Comparison of ENCODE assay signal across 9 cellular contexts in the genomic region with DNA sequence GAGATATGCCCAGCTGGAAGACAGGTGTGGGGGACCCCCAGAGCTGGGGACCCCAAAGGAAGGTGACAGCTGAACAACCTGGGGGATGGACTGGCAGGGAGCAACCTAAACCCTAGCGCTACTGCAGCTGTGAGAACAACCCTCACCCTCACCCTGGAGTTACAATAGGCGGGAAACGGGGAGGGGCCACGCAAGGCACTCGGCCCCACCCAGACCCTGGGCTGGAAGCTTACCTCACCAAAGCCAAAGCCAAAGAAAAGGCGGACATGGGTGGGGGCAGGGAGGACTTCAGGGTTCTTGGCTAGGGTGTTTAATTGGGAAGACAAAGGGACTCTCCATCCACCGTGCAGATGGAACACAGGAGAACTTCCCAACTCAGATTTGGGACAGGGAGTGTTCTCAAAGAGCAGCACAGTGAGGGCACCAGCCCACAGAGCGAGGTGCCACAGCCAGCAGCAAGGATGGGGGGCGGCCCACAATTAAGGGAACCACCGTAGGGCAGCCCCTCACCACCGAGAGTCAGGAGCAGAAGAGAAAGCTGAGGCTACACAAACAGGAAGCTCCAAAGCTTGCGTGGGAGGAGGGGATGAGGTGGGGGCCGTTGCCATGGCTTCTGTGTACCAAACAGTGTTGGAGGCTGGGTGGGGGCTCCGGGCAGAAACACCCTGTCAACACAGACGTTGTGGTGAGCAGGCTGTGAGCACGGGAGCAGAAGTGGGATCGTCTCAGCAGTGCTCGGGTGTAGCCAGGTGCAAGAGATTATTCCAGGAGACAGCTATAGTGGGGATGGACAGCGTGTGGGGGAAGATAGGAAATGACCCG. TPM values are rescaled to one million over a fixed set of nuclear protein-coding genes. Genes with fewer than 3 reads are reported as not detected.
DNase-seq lines count a peak whose midpoint lies in the region; ATAC-seq and TF ChIP-seq lines count a peak whose summit lies in the region.
"Had no signal": no experiment of that assay in that cellular context is flagged by ENCODE, and none has a peak within 500 bp of the region (broad histone marks: within the 10 kb centered on the region; RNA-seq: fewer than 3 reads in every experiment).

No MANE protein-coding gene starts in this region.

- peak; percentile 53 for TF ChIP-seq EP300 in ovary (IDR thresholded peaks at IDR 0.05)

- H3K27me3 ChIP-seq in ovary, result no peaks in the 10 kb centered on the region
- no peaks in the 10 kb centered on the region for H3K27me3 ChIP-seq in thyroid gland

- H3K27ac ChIP-seq in C4-2B (peak overlapping the region; percentile 89; the same call in 1 of the 2 replicates), ovary (peak overlapping the region; percentile 80 to 94), thyroid gland (peak overlapping the region; percentile 93 to 98 (median 96))

- peak overlapping the region; percentile 94 for H3K4me3 Mint-ChIP-seq in activated T-helper 1 cell treated with anti-CD3 and anti-CD28 coated beads, Interleukin-12 subunit alpha, Interleukin-12 subunit beta, Interleukin-2, Interleukin-4 antibody, amounts not matched to agents 30 ng/mL and 10 ng/mL and 1 ng/mL, durations not matched to agents 14 hours and 24 hours and 36 hours

- peaks cover 1% of the 10 kb centered on the region for H3K27me3 Mint-ChIP-seq in activated T-helper 1 cell treated with anti-CD3 and anti-CD28 coated beads, Interleukin-12 subunit alpha, Interleukin-12 subunit beta, Interleukin-2, Interleukin-4 antibody, amounts not matched to agents 30 ng/mL and 10 ng/mL and 1 ng/mL, durations not matched to agents 14 hours and 24 hours and 36 hours (ENCODE audit: insufficient read depth)

- 6 to 15% (median 7%) methylated on average over 20 of the region's 20 CpGs for WGBS in ovary, 3 donors
- WGBS in thyroid gland, 2 donors, result 23 to 32% methylated on average over 16 to 20 of the region's 20 CpGs

- ATAC-seq in GM19397 (IDR thresholded peaks at IDR 0.05; ENCODE audit: unreplicated experiment), result peak; percentile 32
- peak; percentile 20 for ATAC-seq in HG03558 (IDR thresholded peaks at IDR 0.05; ENCODE audit: extremely low read depth, unreplicated experiment)

- H3K4me3 ChIP-seq in fibroblast of the aortic adventitia (ENCODE audit: low read depth, low read length), result peak overlapping the region; percentile 96
- H3K4me3 ChIP-seq in ovary, result peak overlapping the region; percentile 91
- peak overlapping the region in 1 of 3 donors; percentile 91 for H3K4me3 ChIP-seq in thyroid gland (replicated peaks in 1 of 3)

- peak overlapping the region; percentile 99 for H3K27ac Mint-ChIP-seq in activated T-helper 1 cell treated with anti-CD3 and anti-CD28 coated beads, Interleukin-12 subunit alpha, Interleukin-12 subunit beta, Interleukin-2, Interleukin-4 antibody, amounts not matched to agents 30 ng/mL and 10 ng/mL and 1 ng/mL, durations not matched to agents 14 hours and 24 hours and 36 hours

- H3K9me3 ChIP-seq in ovary (no peaks in the 10 kb centered on the region), thyroid gland (no peaks in the 10 kb centered on the region)

- H3K36me3 Mint-ChIP-seq in activated T-helper 1 cell treated with anti-CD3 and anti-CD28 coated beads, Interleukin-12 subunit alpha, Interleukin-12 subunit beta, Interleukin-2, Interleukin-4 antibody, amounts not matched to agents 30 ng/mL and 10 ng/mL and 1 ng/mL, durations not matched to agents 14 hours and 24 hours and 36 hours (ENCODE audit: low read depth), result peaks cover 38% of the 10 kb centered on the region

- H3K4me1 Mint-ChIP-seq in activated T-helper 1 cell treated with anti-CD3 and anti-CD28 coated beads, Interleukin-12 subunit alpha, Interleukin-12 subunit beta, Interleukin-2, Interleukin-4 antibody, amounts not matched to agents 30 ng/mL and 10 ng/mL and 1 ng/mL, durations not matched to agents 14 hours and 24 hours and 36 hours (ENCODE audit: low read depth), result peaks cover 58% of the 10 kb centered on the region

- no peaks in the 10 kb centered on the region for H3K9me3 Mint-ChIP-seq in activated T-helper 1 cell treated with anti-CD3 and anti-CD28 coated beads, Interleukin-12 subunit alpha, Interleukin-12 subunit beta, Interleukin-2, Interleukin-4 antibody, amounts not matched to agents 30 ng/mL and 10 ng/mL and 1 ng/mL, durations not matched to agents 14 hours and 24 hours and 36 hours

- TF ChIP-seq POLR2A in ovary (IDR thresholded peaks at IDR 0.05) (peak; percentile 90), thyroid gland (IDR thresholded peaks at IDR 0.05) (peak in 1 of 2 donors; percentile 23)

- intact Hi-C loops in activated T-helper 1 cell treated with anti-CD3 and anti-CD28 coated beads, Interleukin-12 subunit alpha, Interleukin-12 subunit beta, Interleukin-2, Interleukin-4 antibody, amounts not matched to agents 30 ng/mL and 10 ng/mL and 1 ng/mL, durations not matched to agents 14 hours and 24 hours and 36 hours (cut with micrococcal nuclease), result loop anchor here (1.0 to 10.0 kb wide), 4 partner anchors 97 to 1121 kb away; partner anchors contain the start of genes SLAMF8 and USF1
- intact Hi-C loops in ovary (cut with DNase I), result loop anchor here in 3 of 4 donors (5.0 to 10.0 kb wide), 3 partner anchors 61 to 1471 kb away; partner anchors contain the start of gene VSIG8 (in 1 of the 3)
- intact Hi-C loops in thyroid gland (cut with DNase I), result loop anchor here (10.0 kb wide), 1 partner anchor 171 kb away; the partner anchor contains the start of gene IGSF8

- peaks cover 20% of the 10 kb centered on the region for H3K4me1 ChIP-seq in ovary (ENCODE audit: insufficient read depth)
- peaks cover 34 to 41% of the 10 kb centered on the region in 2 donors for H3K4me1 ChIP-seq in thyroid gland

- TF ChIP-seq CTCF in C4-2B (conservative IDR thresholded peaks at IDR 0.05) (no peak), fibroblast of the aortic adventitia (IDR thresholded peaks at IDR 0.05; ENCODE audit: insufficient read depth, low read length) (no peak), ovary (IDR thresholded peaks at IDR 0.05) (no peak), thyroid gland (IDR thresholded peaks at IDR 0.05) (no peak)

- H3K36me3 ChIP-seq in ovary (no peaks in the 10 kb centered on the region), thyroid gland (peaks cover 18 to 20% of the 10 kb centered on the region in 2 donors)

- DNase-seq in activated T-helper 1 cell treated with anti-CD3 and anti-CD28 coated beads, Interleukin-12 subunit alpha, Interleukin-12 subunit beta, Interleukin-2, Interleukin-4 antibody, amounts not matched to agents 30 ng/mL and 10 ng/mL and 1 ng/mL, durations not matched to agents 14 hours and 24 hours and 36 hours (ENCODE audit: low spot score), result peak; percentile 88
- DNase-seq in fibroblast of the aortic adventitia (ENCODE audit: low read depth) (peak; percentile 90), ovary (peak; percentile 76 to 94 (median 86)), thyroid gland (peak; percentile 58 to 65)

TF ChIP-seq in PFSK-1, 5 proteins besides CTCF, POLR2A, EP300 and RAD21 (continues in another document):
- TF ChIP-seq FOXP2 (optimal IDR thresholded peaks at IDR 0.05; ENCODE audit: borderline replicate concordance, extremely low read depth, extremely low read length, insufficient read depth), result peak; percentile 61

RNA-seq across cellular contexts. Expression of gene TAGLN2, which starts 1.9 kb away (rescaled TPM):
- polyA plus RNA-seq in PFSK-1 (2012; ENCODE audit: insufficient read length, low read depth), result 0.26 TPM
- total RNA-seq in activated T-helper 1 cell treated with anti-CD3 and anti-CD28 coated beads, Interleukin-12 subunit alpha, Interleukin-12 subunit beta, Interleukin-2, Interleukin-4 antibody, amounts not matched to agents 30 ng/mL and 10 ng/mL and 1 ng/mL, durations not matched to agents 14 hours and 24 hours and 36 hours, result 442 and 461 TPM in 2 replicates
- total RNA-seq in fibroblast of the aortic adventitia (ENCODE audit: low replicate concordance) (62.4 and 228 TPM in 2 replicates), ovary (100 to 1,000 TPM in 6 of 7 donors, 10 to 100 TPM in 1; 81.8 to 202 (median 149) TPM), thyroid gland (100 to 1,000 TPM; 104 to 170 (median 151) TPM)
- polyA plus RNA-seq in ovary, result 100 to 1,000 TPM; 174 to 266 TPM

RNA-seq across cellular contexts. Expression of gene IGSF9, which starts 22.0 kb away (rescaled TPM):
- not detected for polyA plus RNA-seq in PFSK-1 (2012; ENCODE audit: insufficient read length, low read depth)
- not detected in 2 replicates for total RNA-seq in activated T-helper 1 cell treated with anti-CD3 and anti-CD28 coated beads, Interleukin-12 subunit alpha, Interleukin-12 subunit beta, Interleukin-2, Interleukin-4 antibody, amounts not matched to agents 30 ng/mL and 10 ng/mL and 1 ng/mL, durations not matched to agents 14 hours and 24 hours and 36 hours
- total RNA-seq in fibroblast of the aortic adventitia (ENCODE audit: low replicate concordance) (2.0 TPM in 1 of 2 replicates, not detected in the other), ovary (10 to 100 TPM in 1 of 7 donors, 1 to 10 TPM in 5, under 1 TPM in 1; 0.83 to 14.0 (median 2.0) TPM), thyroid gland (1 to 10 TPM in 3 of 4 donors, under 1 TPM in 1; 0.71 to 1.9 (median 1.4) TPM)
- polyA plus RNA-seq in ovary, result under 1 TPM; 0.10 to 0.87 TPM

RNA-seq across cellular contexts. Expression of gene CFAP45, which starts 23.4 kb away (rescaled TPM):
- polyA plus RNA-seq in PFSK-1 (2012; ENCODE audit: insufficient read length, low read depth), result not detected
- 0.78 and 1.7 TPM in 2 replicates for total RNA-seq in activated T-helper 1 cell treated with anti-CD3 and anti-CD28 coated beads, Interleukin-12 subunit alpha, Interleukin-12 subunit beta, Interleukin-2, Interleukin-4 antibody, amounts not matched to agents 30 ng/mL and 10 ng/mL and 1 ng/mL, durations not matched to agents 14 hours and 24 hours and 36 hours
- total RNA-seq in fibroblast of the aortic adventitia (ENCODE audit: low replicate concordance) (0.27 and 1.4 TPM in 2 replicates), ovary (10 to 100 TPM in 1 of 7 donors, 1 to 10 TPM in 6; 1.1 to 16.7 (median 1.5) TPM), thyroid gland (under 1 TPM in 2 of 4 donors, not detected in 2; 0.56 to 0.94 TPM)
- under 1 TPM; 0.30 to 0.50 TPM for polyA plus RNA-seq in ovary

RNA-seq across cellular contexts. Expression of gene SLAMF9, which starts 30.6 kb away (rescaled TPM):
- polyA plus RNA-seq in PFSK-1 (2012; ENCODE audit: insufficient read length, low read depth), result not detected
- total RNA-seq in activated T-helper 1 cell treated with anti-CD3 and anti-CD28 coated beads, Interleukin-12 subunit alpha, Interleukin-12 subunit beta, Interleukin-2, Interleukin-4 antibody, amounts not matched to agents 30 ng/mL and 10 ng/mL and 1 ng/mL, durations not matched to agents 14 hours and 24 hours and 36 hours, result not detected in 2 replicates
- total RNA-seq in fibroblast of the aortic adventitia (ENCODE audit: low replicate concordance) (not detected in 2 replicates), ovary (not detected), thyroid gland (not detected)
- polyA plus RNA-seq in ovary, result not detected
- total RNA-seq: activated CD8-positive, alpha-beta memory T cell treated with anti-CD3 and anti-CD28 coated beads for 36 hours had no signal
